ENCODE assay signal across 9 cellular contexts in genomic region chr12:6964605-6965025, GRCh38. TPM values are rescaled to one million over a fixed set of nuclear protein-coding genes. Genes with fewer than 3 reads are reported as not detected.
DNase-seq lines count a peak whose midpoint lies in the region; ATAC-seq, FAIRE-seq and TF ChIP-seq lines count a peak whose summit lies in the region.
"Had no signal": no experiment of that assay in that cellular context is flagged by ENCODE, and none has a peak within 500 bp of the region (broad histone marks: within the 10 kb centered on the region; RNA-seq: fewer than 3 reads in every experiment).

No MANE protein-coding gene starts in this region.

- H3K9me3 ChIP-seq in kidney (ENCODE audit: control insufficient read depth in 1 of 2, low read length in 2 of 2) (no peaks in the 10 kb centered on the region), stomach smooth muscle (ENCODE audit: control insufficient read depth in 2 of 2, low read length in 2 of 2) (no peaks in the 10 kb centered on the region)

- intact Hi-C loops in activated T-helper 1 cell treated with anti-CD3 and anti-CD28 coated beads, Interleukin-12 subunit alpha, Interleukin-12 subunit beta, Interleukin-2, Interleukin-4 antibody, amounts not matched to agents 30 ng/mL and 10 ng/mL and 1 ng/mL, durations not matched to agents 14 hours and 24 hours and 36 hours (cut with micrococcal nuclease) = loop anchor here (1.0 kb wide), 2 partner anchors 20 to 40 kb away; partner anchors contain the start of gene C12orf57
- intact Hi-C loops in kidney (cut with DNase I) = no loop called here

- no peak for ATAC-seq in HG03159 (IDR thresholded peaks at IDR 0.05; ENCODE audit: unreplicated experiment)

- H3K4me3 ChIP-seq in kidney (ENCODE audit: low read length in 2 of 2) (peak overlapping the region in 1 of 2 donors; percentile 46), stomach smooth muscle (ENCODE audit: low read length in 2 of 2) (no peak overlapping the region)

- H3K36me3 Mint-ChIP-seq in activated T-helper 1 cell treated with anti-CD3 and anti-CD28 coated beads, Interleukin-12 subunit alpha, Interleukin-12 subunit beta, Interleukin-2, Interleukin-4 antibody, amounts not matched to agents 30 ng/mL and 10 ng/mL and 1 ng/mL, durations not matched to agents 14 hours and 24 hours and 36 hours (ENCODE audit: low read depth) = peaks cover 44% of the 10 kb centered on the region

- H3K4me1 Mint-ChIP-seq in activated T-helper 1 cell treated with anti-CD3 and anti-CD28 coated beads, Interleukin-12 subunit alpha, Interleukin-12 subunit beta, Interleukin-2, Interleukin-4 antibody, amounts not matched to agents 30 ng/mL and 10 ng/mL and 1 ng/mL, durations not matched to agents 14 hours and 24 hours and 36 hours (ENCODE audit: low read depth) = peaks cover 59% of the 10 kb centered on the region

- H3K36me3 ChIP-seq in kidney (ENCODE audit: control insufficient read depth in 1 of 2, insufficient read depth in 2 of 2, low read length in 2 of 2) (peaks cover 27 to 42% of the 10 kb centered on the region in 2 donors), stomach smooth muscle (ENCODE audit: control insufficient read depth in 2 of 2, insufficient read depth in 2 of 2, low read length in 2 of 2) (peaks cover 35% of the 10 kb centered on the region in 2 donors)

- H3K27me3 ChIP-seq in stomach smooth muscle (ENCODE audit: control insufficient read depth in 1 of 2, insufficient read depth in 2 of 2, low read length in 2 of 2) = no peaks in the 10 kb centered on the region

- no peak for TF ChIP-seq CTCF in kidney (IDR thresholded peaks at IDR 0.05; ENCODE audit: borderline replicate concordance, extremely low read depth, insufficient read depth)

- peak overlapping the region; percentile 58 to 82 for H3K27ac ChIP-seq in kidney (ENCODE audit: low read depth in 2 of 2, low read length in 2 of 2)
- H3K27ac ChIP-seq in stomach smooth muscle (ENCODE audit: low read length) = peak overlapping the region; percentile 78

- H3K9ac ChIP-seq in kidney (ENCODE audit: low read length in 2 of 2) (peak overlapping the region in 1 of 2 donors; percentile 77), stomach smooth muscle (ENCODE audit: low read length in 2 of 2) (peak overlapping the region; percentile 25 to 60)

- DNase-seq in DMS79 treated with DMSO at 0.1 percent for 48 hours (lab: John Stamatoyannopoulos, UW) = peak; percentile 40
- no peak for DNase-seq in DMS79 (lab: John Stamatoyannopoulos, UW)
- DNase-seq in activated T-helper 1 cell treated with anti-CD3 and anti-CD28 coated beads, Interleukin-12 subunit alpha, Interleukin-12 subunit beta, Interleukin-2, Interleukin-4 antibody, amounts not matched to agents 30 ng/mL and 10 ng/mL and 1 ng/mL, durations not matched to agents 14 hours and 24 hours and 36 hours (ENCODE audit: low spot score) = no peak
- no peak for DNase-seq in kidney
- no peak for DNase-seq in HCEC 1CT
- DNase-seq in HuH-7.5 (ENCODE audit: low spot score) = no peak

- no peaks in the 10 kb centered on the region for H3K9me3 Mint-ChIP-seq in activated T-helper 1 cell treated with anti-CD3 and anti-CD28 coated beads, Interleukin-12 subunit alpha, Interleukin-12 subunit beta, Interleukin-2, Interleukin-4 antibody, amounts not matched to agents 30 ng/mL and 10 ng/mL and 1 ng/mL, durations not matched to agents 14 hours and 24 hours and 36 hours

- FAIRE-seq in kidney (lab: Jason Lieb, UNC) = no peak

- H3K4me1 ChIP-seq in kidney (ENCODE audit: control insufficient read depth in 1 of 2, insufficient read depth in 1 of 2, low read depth in 1 of 2, low read length in 2 of 2) (peaks cover 13 to 32% of the 10 kb centered on the region in 2 donors), stomach smooth muscle (ENCODE audit: control insufficient read depth, insufficient read depth, low read length) (peaks cover 54% of the 10 kb centered on the region)

- no peaks in the 10 kb centered on the region for H3K27me3 Mint-ChIP-seq in activated T-helper 1 cell treated with anti-CD3 and anti-CD28 coated beads, Interleukin-12 subunit alpha, Interleukin-12 subunit beta, Interleukin-2, Interleukin-4 antibody, amounts not matched to agents 30 ng/mL and 10 ng/mL and 1 ng/mL, durations not matched to agents 14 hours and 24 hours and 36 hours (ENCODE audit: insufficient read depth)

- H3K4me3 Mint-ChIP-seq in activated T-helper 1 cell treated with anti-CD3 and anti-CD28 coated beads, Interleukin-12 subunit alpha, Interleukin-12 subunit beta, Interleukin-2, Interleukin-4 antibody, amounts not matched to agents 30 ng/mL and 10 ng/mL and 1 ng/mL, durations not matched to agents 14 hours and 24 hours and 36 hours = no peak overlapping the region

- peak overlapping the region; percentile 90 for H3K27ac Mint-ChIP-seq in activated T-helper 1 cell treated with anti-CD3 and anti-CD28 coated beads, Interleukin-12 subunit alpha, Interleukin-12 subunit beta, Interleukin-2, Interleukin-4 antibody, amounts not matched to agents 30 ng/mL and 10 ng/mL and 1 ng/mL, durations not matched to agents 14 hours and 24 hours and 36 hours

RNA-seq across cellular contexts. Expression of gene PHB2, which starts 5.8 kb away (rescaled TPM):
- total RNA-seq in activated T-helper 1 cell treated with anti-CD3 and anti-CD28 coated beads, Interleukin-12 subunit alpha, Interleukin-12 subunit beta, Interleukin-2, Interleukin-4 antibody, amounts not matched to agents 30 ng/mL and 10 ng/mL and 1 ng/mL, durations not matched to agents 14 hours and 24 hours and 36 hours = 456 and 469 TPM in 2 replicates
- 141 TPM for total RNA-seq in kidney
- 222 TPM for polyA plus RNA-seq in kidney (ENCODE audit: insufficient read depth, low read depth, low replicate concordance)

RNA-seq across cellular contexts. Expression of gene EMG1, which starts 6.1 kb away (rescaled TPM):
- total RNA-seq in activated T-helper 1 cell treated with anti-CD3 and anti-CD28 coated beads, Interleukin-12 subunit alpha, Interleukin-12 subunit beta, Interleukin-2, Interleukin-4 antibody, amounts not matched to agents 30 ng/mL and 10 ng/mL and 1 ng/mL, durations not matched to agents 14 hours and 24 hours and 36 hours = 132 and 134 TPM in 2 replicates
- total RNA-seq in kidney = 50.3 TPM
- 74.3 TPM for polyA plus RNA-seq in kidney (ENCODE audit: insufficient read depth, low read depth, low replicate concordance)

RNA-seq across cellular contexts. Expression of gene PTPN6, which starts 13.5 kb away (rescaled TPM):
- total RNA-seq in activated T-helper 1 cell treated with anti-CD3 and anti-CD28 coated beads, Interleukin-12 subunit alpha, Interleukin-12 subunit beta, Interleukin-2, Interleukin-4 antibody, amounts not matched to agents 30 ng/mL and 10 ng/mL and 1 ng/mL, durations not matched to agents 14 hours and 24 hours and 36 hours = 332 and 341 TPM in 2 replicates
- 70.8 TPM for total RNA-seq in kidney
- polyA plus RNA-seq in kidney (ENCODE audit: insufficient read depth, low read depth, low replicate concordance) = 38.0 TPM

RNA-seq across cellular contexts. Expression of gene C12orf57, which starts 20.8 kb away (rescaled TPM):
- total RNA-seq in activated T-helper 1 cell treated with anti-CD3 and anti-CD28 coated beads, Interleukin-12 subunit alpha, Interleukin-12 subunit beta, Interleukin-2, Interleukin-4 antibody, amounts not matched to agents 30 ng/mL and 10 ng/mL and 1 ng/mL, durations not matched to agents 14 hours and 24 hours and 36 hours = 190 and 197 TPM in 2 replicates
- 175 TPM for total RNA-seq in kidney
- polyA plus RNA-seq in kidney (ENCODE audit: insufficient read depth, low read depth, low replicate concordance) = 336 TPM

RNA-seq across cellular contexts. Expression of gene RNU7-1, which starts 21.0 kb away (rescaled TPM):
- total RNA-seq in activated T-helper 1 cell treated with anti-CD3 and anti-CD28 coated beads, Interleukin-12 subunit alpha, Interleukin-12 subunit beta, Interleukin-2, Interleukin-4 antibody, amounts not matched to agents 30 ng/mL and 10 ng/mL and 1 ng/mL, durations not matched to agents 14 hours and 24 hours and 36 hours = not detected in 2 replicates
- total RNA-seq in kidney = not detected
- not detected for polyA plus RNA-seq in kidney (ENCODE audit: insufficient read depth, low read depth, low replicate concordance)
- total RNA-seq: lung microvascular endothelial cell had no signal
